Comparison of ENCODE assay signal across 1 cellular context in genomic region chr13:50222569-50223332, GRCh38.
TF ChIP-seq lines count a peak whose summit lies in the region.

No MANE protein-coding gene starts in this region.

TF ChIP-seq in HEK293, 187 proteins besides CTCF, POLR2A, EP300 and RAD21 (continued from another document):
- TF ChIP-seq ZFP37 (tag by site-specific recombination; IDR thresholded peaks at IDR 0.05) (0 out of 2 replicates have a peak, but pooled peaks have one; percentile 48), KLF1 (tag by site-specific recombination; IDR thresholded peaks at IDR 0.05) (no peak), ZNF560 (tag by site-specific recombination; IDR thresholded peaks at IDR 0.05; ENCODE audit: borderline replicate concordance) (no peak), ZNF362 (tag by site-specific recombination; IDR thresholded peaks at IDR 0.05) (no peak), ZNF121 (tag by site-specific recombination; IDR thresholded peaks at IDR 0.05) (no peak), ZNF423 (tag by site-specific recombination; IDR thresholded peaks at IDR 0.05) (peak; percentile 75), ZNF394 (tag by site-specific recombination; IDR thresholded peaks at IDR 0.05; ENCODE audit: borderline replicate concordance) (peak; percentile 28; the same call in 1 of the 2 replicates), ZNF280D (tag by site-specific recombination; IDR thresholded peaks at IDR 0.05) (no peak), ZSCAN30 (tag by site-specific recombination; IDR thresholded peaks at IDR 0.05) (peak; percentile 61; the same call in 1 of the 2 replicates), FEZF1 (tag by site-specific recombination; IDR thresholded peaks at IDR 0.05) (peak; percentile 89), PRDM1 (tag by site-specific recombination; IDR thresholded peaks at IDR 0.05) (peak; percentile 92), ZNF335 (tag by site-specific recombination; conservative IDR thresholded peaks at IDR 0.05) (peak; percentile 83), ZNF791 (tag by site-specific recombination; IDR thresholded peaks at IDR 0.05) (no peak), ZNF10 (tag by site-specific recombination; IDR thresholded peaks at IDR 0.05) (peak; percentile 50; the same call in 1 of the 2 replicates), ZFP41 (tag by site-specific recombination; IDR thresholded peaks at IDR 0.05; ENCODE audit: borderline replicate concordance) (no peak), ZNF747 (tag by site-specific recombination; IDR thresholded peaks at IDR 0.05) (no peak), ZNF18 (tag by site-specific recombination; IDR thresholded peaks at IDR 0.05) (peak; percentile 92)
TF ChIP-seq in HEK293: peak in this region for 26.
